ENCODE assay signal across 9 cellular contexts in genomic region chr2:230864122-230864604, GRCh38. TPM values are rescaled to one million over a fixed set of nuclear protein-coding genes. Genes with fewer than 3 reads are reported as not detected.
DNase-seq lines count a peak whose midpoint lies in the region; ATAC-seq and TF ChIP-seq lines count a peak whose summit lies in the region.
"Had no signal": no experiment of that assay in that cellular context is flagged by ENCODE, and none has a peak within 500 bp of the region (broad histone marks: within the 10 kb centered on the region; RNA-seq: fewer than 3 reads in every experiment).

No MANE protein-coding gene starts in this region.

- no peaks in the 10 kb centered on the region for H3K9me2 ChIP-seq in neural cell (ENCODE audit: insufficient read depth, low read length)

- H3K9ac ChIP-seq in neural cell (ENCODE audit: low read length) = peak overlapping the region; percentile 94

- H3K27ac ChIP-seq in KOPT-K1 (ENCODE audit: low read depth, low read length, poor library complexity, severe bottlenecking) (peak overlapping the region; percentile 56), dorsolateral prefrontal cortex (peak overlapping the region in 45 of 59 donors; percentile 13 to 97 (median 85)), neural cell (ENCODE audit: low read length) (peak overlapping the region; percentile 73)

- peaks cover 14% of the 10 kb centered on the region for H3K4me1 ChIP-seq in BE2C

- H3F3A ChIP-seq in neural cell (ENCODE audit: insufficient read depth, low read length, poor library complexity, severe bottlenecking) = no peaks in the 10 kb centered on the region

- H4K20me1 ChIP-seq in neural cell (ENCODE audit: insufficient read depth) = no peaks in the 10 kb centered on the region

- H2AFZ ChIP-seq in neural cell (ENCODE audit: low read depth, low read length) = peak overlapping the region; percentile 40

- H3K4me3 ChIP-seq in BE2C (ENCODE audit: low read depth, low read length) (peak overlapping the region; percentile 53), dorsolateral prefrontal cortex (peak overlapping the region in 58 of 59 donors; percentile 46 to 98 (median 86)), neural cell (ENCODE audit: low read length) (peak overlapping the region; percentile 98)

- intact Hi-C loops in dorsolateral prefrontal cortex (cut with DNase I) = loop anchor here (5.0 to 10.0 kb wide), 3 partner anchors 48 to 171 kb away; partner anchors contain the start of gene C2orf72 (in 1 of the 2)

- ATAC-seq in GM18511 (IDR thresholded peaks at IDR 0.05; ENCODE audit: unreplicated experiment) = no peak

- H3K27me3 ChIP-seq in BE2C (no peaks in the 10 kb centered on the region; the same call in 1 of the 2 replicates), dorsolateral prefrontal cortex (no peaks in the 10 kb centered on the region), neural cell (ENCODE audit: insufficient read depth, low read depth, low read length) (no peaks in the 10 kb centered on the region)

- TF ChIP-seq RAD21 in neural cell (conservative IDR thresholded peaks at IDR 0.05) = no peak

- DNase-seq in BE2C = no peak
- no peak for DNase-seq in dorsolateral prefrontal cortex
- DNase-seq in ACHN = no peak
- no peak for DNase-seq in NCI-H1105 treated with DMSO at 0.1 percent for 48 hours (lab: John Stamatoyannopoulos, UW)
- DNase-seq in NCI-H82 (lab: John Stamatoyannopoulos, UW) = no peak
- DNase-seq: cortex of kidney had no signal

- H3K79me2 ChIP-seq in neural cell (replicated peaks; ENCODE audit: insufficient read depth, low read length) = peaks cover 36% of the 10 kb centered on the region

- no peak for TF ChIP-seq EP300 in neural cell (conservative IDR thresholded peaks at IDR 0.05; ENCODE audit: poor library complexity, severe bottlenecking)

- H3K4me2 ChIP-seq in neural cell (ENCODE audit: low read length) = peak overlapping the region; percentile 4

- in situ Hi-C loops in ACHN (cut with HindIII; ENCODE audit: low pct_ligation_motif_present, low pct_unique_long_range_greater_than_20kb, low sequenced_read_pairs) = no loop called here

- H3K9me3 ChIP-seq in BE2C = no peaks in the 10 kb centered on the region
- H3K9me3 ChIP-seq in KOPT-K1 (ENCODE audit: insufficient read depth, low read length, poor library complexity, severe bottlenecking) = no peaks in the 10 kb centered on the region
- H3K9me3 ChIP-seq in neural cell (ENCODE audit: low read length) = no peaks in the 10 kb centered on the region

- H3K36me3 ChIP-seq in BE2C (no peaks in the 10 kb centered on the region), KOPT-K1 (ENCODE audit: insufficient read depth, low read length) (no peaks in the 10 kb centered on the region), neural cell (ENCODE audit: insufficient read depth, low read length) (no peaks in the 10 kb centered on the region)

- TF ChIP-seq CTCF in BE2C (IDR thresholded peaks at IDR 0.05; ENCODE audit: low read depth, low read length) (no peak), dorsolateral prefrontal cortex (IDR thresholded peaks at IDR 0.05 in 54 of 56, conservative IDR thresholded peaks at IDR 0.05 in 2 of 56; ENCODE audit: low read depth in 1 of 56, partially characterized antibody in 56 of 56) (no peak), neural cell (IDR thresholded peaks at IDR 0.05; ENCODE audit: poor library complexity, severe bottlenecking) (no peak)

TF ChIP-seq in neural cell, 6 proteins besides CTCF, POLR2A, EP300 and RAD21:
- TF ChIP-seq MXI1 (conservative IDR thresholded peaks at IDR 0.05; ENCODE audit: poor library complexity, severe bottlenecking) (no peak), SMC3 (conservative IDR thresholded peaks at IDR 0.05; ENCODE audit: poor library complexity) (no peak), TAF1 (IDR thresholded peaks at IDR 0.05; ENCODE audit: low read depth) (no peak), POLR2AphosphoS5 (IDR thresholded peaks at IDR 0.05) (no peak), EZH2 (IDR thresholded peaks at IDR 0.05; ENCODE audit: borderline replicate concordance, insufficient read depth, low read length, poor library complexity, severe bottlenecking) (no peak)
- TF ChIP-seq, protein P1, sequence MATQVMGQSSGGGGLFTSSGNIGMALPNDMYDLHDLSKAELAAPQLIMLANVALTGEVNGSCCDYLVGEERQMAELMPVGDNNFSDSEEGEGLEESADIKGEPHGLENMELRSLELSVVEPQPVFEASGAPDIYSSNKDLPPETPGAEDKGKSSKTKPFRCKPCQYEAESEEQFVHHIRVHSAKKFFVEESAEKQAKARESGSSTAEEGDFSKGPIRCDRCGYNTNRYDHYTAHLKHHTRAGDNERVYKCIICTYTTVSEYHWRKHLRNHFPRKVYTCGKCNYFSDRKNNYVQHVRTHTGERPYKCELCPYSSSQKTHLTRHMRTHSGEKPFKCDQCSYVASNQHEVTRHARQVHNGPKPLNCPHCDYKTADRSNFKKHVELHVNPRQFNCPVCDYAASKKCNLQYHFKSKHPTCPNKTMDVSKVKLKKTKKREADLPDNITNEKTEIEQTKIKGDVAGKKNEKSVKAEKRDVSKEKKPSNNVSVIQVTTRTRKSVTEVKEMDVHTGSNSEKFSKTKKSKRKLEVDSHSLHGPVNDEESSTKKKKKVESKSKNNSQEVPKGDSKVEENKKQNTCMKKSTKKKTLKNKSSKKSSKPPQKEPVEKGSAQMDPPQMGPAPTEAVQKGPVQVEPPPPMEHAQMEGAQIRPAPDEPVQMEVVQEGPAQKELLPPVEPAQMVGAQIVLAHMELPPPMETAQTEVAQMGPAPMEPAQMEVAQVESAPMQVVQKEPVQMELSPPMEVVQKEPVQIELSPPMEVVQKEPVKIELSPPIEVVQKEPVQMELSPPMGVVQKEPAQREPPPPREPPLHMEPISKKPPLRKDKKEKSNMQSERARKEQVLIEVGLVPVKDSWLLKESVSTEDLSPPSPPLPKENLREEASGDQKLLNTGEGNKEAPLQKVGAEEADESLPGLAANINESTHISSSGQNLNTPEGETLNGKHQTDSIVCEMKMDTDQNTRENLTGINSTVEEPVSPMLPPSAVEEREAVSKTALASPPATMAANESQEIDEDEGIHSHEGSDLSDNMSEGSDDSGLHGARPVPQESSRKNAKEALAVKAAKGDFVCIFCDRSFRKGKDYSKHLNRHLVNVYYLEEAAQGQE (IDR thresholded peaks at IDR 0.05; ENCODE audit: borderline replicate concordance) = no peak

RNA-seq across cellular contexts. Expression of gene ITM2C, which starts 0.6 kb away (rescaled TPM):
- 1,292 TPM for polyA plus RNA-seq in BE2C (2012; ENCODE audit: insufficient read depth, insufficient read length, low read depth)
- total RNA-seq in dorsolateral prefrontal cortex = 1,000 to 10,000 TPM in 1 of 120 experiments, 100 to 1,000 TPM in 119; 391 to 1,107 (median 596) TPM
- 186 and 223 TPM in 2 replicates for polyA plus RNA-seq in neural cell
- 120 and 122 TPM in 2 replicates for polyA minus RNA-seq in neural cell
